In the genomic region with DNA sequence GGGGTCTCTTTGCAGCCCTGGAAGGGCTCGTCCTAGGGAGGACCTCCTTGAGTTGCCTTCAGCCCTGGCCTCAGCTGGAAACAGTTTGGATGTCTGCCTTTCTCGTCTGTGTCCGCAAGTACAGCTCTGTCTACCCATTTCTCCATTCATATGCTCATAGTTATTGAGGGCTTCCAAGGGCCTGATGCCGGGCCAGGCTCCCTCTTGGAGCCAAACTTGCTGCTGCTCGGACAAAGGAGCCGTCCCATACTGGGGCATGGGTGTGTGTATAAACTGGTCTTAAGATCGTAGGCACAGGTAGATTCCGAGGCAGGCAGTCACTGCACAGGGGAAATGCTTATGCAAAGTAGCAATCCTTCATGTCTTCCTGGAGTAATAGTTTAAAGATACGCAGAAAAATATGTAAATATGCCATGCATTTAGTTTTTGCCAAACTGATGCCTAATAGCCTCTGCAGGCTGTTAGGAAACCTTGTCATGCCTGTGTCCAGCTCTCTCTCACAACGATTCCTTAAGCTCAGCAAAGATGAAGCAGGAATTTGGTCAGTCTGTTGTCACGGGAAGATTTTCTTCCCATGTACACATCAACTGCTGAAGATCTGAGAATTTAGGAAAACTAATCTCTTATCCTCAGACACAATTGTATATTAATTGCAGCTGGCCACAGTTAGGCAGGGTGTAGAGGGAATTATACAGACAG, we compare ENCODE assay signal across 18 cellular contexts.
DNase-seq lines count a peak whose midpoint lies in the region; ATAC-seq and TF ChIP-seq lines count a peak whose summit lies in the region.
"Had no signal": no experiment of that assay in that cellular context is flagged by ENCODE, and none has a peak within 500 bp of the region (broad histone marks: within the 10 kb centered on the region; RNA-seq: fewer than 3 reads in every experiment).

No MANE protein-coding gene starts in this region.

- ATAC-seq in WTC11 (no peak), right cardiac atrium (no peak), GM21723 (IDR thresholded peaks at IDR 0.05; ENCODE audit: unreplicated experiment) (no peak)
- ATAC-seq: naive thymus-derived CD8-positive, alpha-beta T cell had no signal

- H4K20me1 ChIP-seq in PC-9 (ENCODE audit: insufficient read depth), result no peaks in the 10 kb centered on the region

- H3K36me3 Mint-ChIP-seq in Caco-2 (ENCODE audit: insufficient read depth, unreplicated experiment) (peaks cover 46% of the 10 kb centered on the region), WTC11 (no peaks in the 10 kb centered on the region), immature natural killer cell (no peaks in the 10 kb centered on the region)
- H3K36me3 Mint-ChIP-seq: naive thymus-derived CD8-positive, alpha-beta T cell had no signal

- H3F3A ChIP-seq in PC-9 (ENCODE audit: insufficient read depth, low read depth), result no peaks in the 10 kb centered on the region

- H3K4me1 Mint-ChIP-seq in Caco-2 (ENCODE audit: low read depth, unreplicated experiment), result no peaks in the 10 kb centered on the region
- H3K4me1 Mint-ChIP-seq in WTC11, result peaks cover 48% of the 10 kb centered on the region
- H3K4me1 Mint-ChIP-seq in immature natural killer cell, result no peaks in the 10 kb centered on the region
- H3K4me1 Mint-ChIP-seq: naive thymus-derived CD8-positive, alpha-beta T cell had no signal

- no peaks in the 10 kb centered on the region for H3K9me3 ChIP-seq in Caco-2
- H3K9me3 ChIP-seq in right cardiac atrium (ENCODE audit: control insufficient read depth, low read length), result no peaks in the 10 kb centered on the region
- no peaks in the 10 kb centered on the region for H3K9me3 ChIP-seq in skeletal muscle satellite cell (replicated peaks; ENCODE audit: low read length)
- H3K9me3 ChIP-seq in PC-9 (ENCODE audit: insufficient read depth, low read depth), result no peaks in the 10 kb centered on the region
- H3K9me3 ChIP-seq: BE2C had no signal

- H3K27ac ChIP-seq in right cardiac atrium (ENCODE audit: low read length) (peak overlapping the region; percentile 57), PC-9 (no peak overlapping the region)

- H2AFZ ChIP-seq in PC-9, result no peak overlapping the region

- BruUV-seq in Caco-2 (replicated peaks; lab: Mats Ljungman, UMichigan) (no TSS peak), PC-9 (replicated peaks; lab: Mats Ljungman, UMichigan) (no TSS peak)

- CTCF ChIA-PET in Caco-2 (lab: Charles Lee) (no interaction called here), WTC11 (lab: Charles Lee) (interaction anchor here (1.0 to 1.7 kb wide), 5 partner anchors 8 to 114 kb away, joined by 3 to 7 read pairs (median 4); no protein-coding TSS in a partner anchor), PC-9 (lab: Charles Lee) (no interaction called here)

- H3K9ac ChIP-seq in skeletal muscle satellite cell (ENCODE audit: low read depth, low read length), result peak overlapping the region; percentile 45

- H3K4me3 Mint-ChIP-seq in Caco-2 (ENCODE audit: unreplicated experiment) (no peak overlapping the region), WTC11 (no peak overlapping the region), immature natural killer cell (no peak overlapping the region)
- H3K4me3 Mint-ChIP-seq: naive thymus-derived CD8-positive, alpha-beta T cell had no signal

- peaks cover 3% of the 10 kb centered on the region; the same call in 1 of the 2 replicates for H3K36me3 ChIP-seq in Caco-2 (ENCODE audit: control insufficient read depth, insufficient read depth, low read length)
- no peaks in the 10 kb centered on the region for H3K36me3 ChIP-seq in skeletal muscle satellite cell (ENCODE audit: insufficient read depth, low read length)
- H3K36me3 ChIP-seq in H7 (replicated peaks; ENCODE audit: control insufficient read depth, insufficient read depth, low read length), result no peaks in the 10 kb centered on the region
- H3K36me3 ChIP-seq in PC-9 (ENCODE audit: low read depth), result no peaks in the 10 kb centered on the region
- H3K36me3 ChIP-seq: BE2C had no signal

- H3K27me3 ChIP-seq in Caco-2 (replicated peaks; ENCODE audit: control insufficient read depth, insufficient read depth, low read length), result no peaks in the 10 kb centered on the region
- H3K27me3 ChIP-seq in right cardiac atrium (ENCODE audit: control insufficient read depth, insufficient read depth), result no peaks in the 10 kb centered on the region
- no peaks in the 10 kb centered on the region for H3K27me3 ChIP-seq in skeletal muscle satellite cell (ENCODE audit: control insufficient read depth, insufficient read depth, low read length)
- H3K27me3 ChIP-seq in H7 (ENCODE audit: control insufficient read depth, insufficient read depth, low read length), result no peaks in the 10 kb centered on the region
- H3K27me3 ChIP-seq in PC-9 (ENCODE audit: insufficient read depth, low read depth), result no peaks in the 10 kb centered on the region
- H3K27me3 ChIP-seq: BE2C had no signal

- WGBS in right cardiac atrium, result 43% methylated on average over 11 of the region's 11 CpGs

- H3K4me3 ChIP-seq in Caco-2 (ENCODE audit: low read depth, low read length) (no peak overlapping the region), right cardiac atrium (ENCODE audit: low read length) (no peak overlapping the region), skeletal muscle satellite cell (ENCODE audit: low read length) (no peak overlapping the region), H7 (ENCODE audit: insufficient read depth, low read depth, low read length) (no peak overlapping the region), PC-9 (no peak overlapping the region)

- TF ChIP-seq CTCF in Caco-2 (IDR thresholded peaks at IDR 0.05; ENCODE audit: insufficient read depth in 1 of 2, low read depth in 1 of 2, low read length in 1 of 2, severe bottlenecking in 1 of 2, unreplicated experiment in 1 of 2) (no peak), WTC11 (IDR thresholded peaks at IDR 0.05) (no peak), PC-9 (conservative IDR thresholded peaks at IDR 0.05) (no peak)

- H3K27ac Mint-ChIP-seq in Caco-2 (ENCODE audit: unreplicated experiment) (peak overlapping the region; percentile 22), WTC11 (peak overlapping the region; percentile 84), immature natural killer cell (no peak overlapping the region)
- H3K27ac Mint-ChIP-seq: naive thymus-derived CD8-positive, alpha-beta T cell had no signal

- H3K4me2 ChIP-seq in skeletal muscle satellite cell (ENCODE audit: low read length), result peak overlapping the region; percentile 78
- no peak overlapping the region for H3K4me2 ChIP-seq in PC-9

- POLR2A ChIA-PET in Caco-2 (lab: Charles Lee), result interaction anchor here (0.7 kb wide), 1 partner anchor 203 kb away, joined by 4 read pairs; no protein-coding TSS in a partner anchor
- POLR2A ChIA-PET in WTC11 (lab: Charles Lee), result interaction anchor here (1.1 kb wide), 1 partner anchor 8 kb away, joined by 3 read pairs; no protein-coding TSS in a partner anchor
- POLR2A ChIA-PET in PC-9 (lab: Charles Lee; ENCODE audit: unreplicated experiment), result no interaction called here

- H3K4me1 ChIP-seq in Caco-2 (no peaks in the 10 kb centered on the region), right cardiac atrium (ENCODE audit: control insufficient read depth, insufficient read depth, low read length) (peaks cover 13% of the 10 kb centered on the region), skeletal muscle satellite cell (ENCODE audit: control insufficient read depth, insufficient read depth, low read length) (peaks cover 38% of the 10 kb centered on the region), PC-9 (replicated peaks; ENCODE audit: insufficient read depth) (no peaks in the 10 kb centered on the region)

- H3K9me3 Mint-ChIP-seq in Caco-2 (ENCODE audit: unreplicated experiment), result no peaks in the 10 kb centered on the region
- H3K9me3 Mint-ChIP-seq in WTC11, result no peaks in the 10 kb centered on the region
- peaks cover 0 to 2% (median 0%) of the 10 kb centered on the region in 6 donors for H3K9me3 Mint-ChIP-seq in immature natural killer cell
- H3K9me3 Mint-ChIP-seq: naive thymus-derived CD8-positive, alpha-beta T cell had no signal

- intact Hi-C loops in Caco-2 (cut with micrococcal nuclease; ENCODE audit: unreplicated experiment) (no loop called here), right cardiac atrium (cut with DNase I) (no loop called here), PC-9 (cut with micrococcal nuclease; ENCODE audit: unreplicated experiment) (no loop called here)

- DNase-seq in Caco-2 (no peak), WTC11 (ENCODE audit: low spot score) (no peak), right cardiac atrium (peak in 2 of 3 donors; percentile 66 to 79), immature natural killer cell (no peak), H7 (no peak), PC-9 (no peak)
- DNase-seq: activated CD8-positive, alpha-beta memory T cell treated with anti-CD3 and anti-CD28 coated beads for 24 hours; activated naive CD4-positive, alpha-beta T cell treated with anti-CD3 and anti-CD28 coated beads, Interleukin-2, amount 50 U/mL, for 16 hours; BE2C; cortex of kidney; foreskin melanocyte; GOT3; kidney; MV-4-11; naive thymus-derived CD8-positive, alpha-beta T cell; T-helper 9 cell had no signal

- H3K9me2 ChIP-seq in PC-9 (ENCODE audit: insufficient read depth), result no peaks in the 10 kb centered on the region

- no peaks in the 10 kb centered on the region for H3K79me2 ChIP-seq in PC-9 (ENCODE audit: low read depth)

- H3K27me3 Mint-ChIP-seq in Caco-2 (ENCODE audit: insufficient read depth, unreplicated experiment) (no peaks in the 10 kb centered on the region), WTC11 (ENCODE audit: low read depth) (no peaks in the 10 kb centered on the region), immature natural killer cell (ENCODE audit: low read depth in 3 of 3) (peaks cover 1 to 6% (median 2%) of the 10 kb centered on the region in 3 donors)

Comparison
In these comparisons a context has a peak if more than half of its experiments do, and no peak if none do; other contexts are left out.
1. DNase-seq: peak in right cardiac atrium (2 of 3); none in Caco-2 (0 of 2), WTC11 (single experiment), immature natural killer cell (0 of 3), H7 (single experiment) and PC-9 (0 of 2).
2. H3K27ac Mint-ChIP-seq: peak in Caco-2 (single experiment) and WTC11 (single experiment); none in immature natural killer cell (0 of 6).